ENCODE assay signal across 8 cellular contexts in genomic region chr3:50299929-50300680, GRCh38. TPM values are rescaled to one million over a fixed set of nuclear protein-coding genes. Genes with fewer than 3 reads are reported as not detected.
DNase-seq lines count a peak whose midpoint lies in the region; ATAC-seq and TF ChIP-seq lines count a peak whose summit lies in the region.

No MANE protein-coding gene starts in this region.

- DNase-seq in EH (ENCODE audit: low read depth) (peak; percentile 54), NOMO-1 treated with dmso at 0.1 percent for 144 hours (lab: John Stamatoyannopoulos, UW; ENCODE audit: unreplicated experiment) (peak; percentile 71), brain microvascular endothelial cell (no peak), kidney tubule cell (ENCODE audit: low spot score) (peak; percentile 39), ureter (ENCODE audit: low spot score) (no peak)
- DNase-seq in stimulated activated naive CD8-positive, alpha-beta T cell treated with anti-CD3 and anti-CD28 coated beads, Interleukin-15, amount 100 ng/mL, for 72 hours: no peak

- H3K36me3 ChIP-seq in brain microvascular endothelial cell (replicated peaks): no peaks in the 10 kb centered on the region

- TF ChIP-seq CTCF in brain microvascular endothelial cell (IDR thresholded peaks at IDR 0.05; ENCODE audit: low read depth, low read length, missing control alignments): no peak

- H3K9me3 Mint-ChIP-seq in stimulated activated naive CD8-positive, alpha-beta T cell treated with anti-CD3 and anti-CD28 coated beads, Interleukin-15, amount 100 ng/mL, for 72 hours: no peaks in the 10 kb centered on the region

- peak overlapping the region; percentile 56 for H3K4me3 ChIP-seq in brain microvascular endothelial cell (ENCODE audit: low read depth, low read length)

- H3K4me3 Mint-ChIP-seq in stimulated activated naive CD8-positive, alpha-beta T cell treated with anti-CD3 and anti-CD28 coated beads, Interleukin-15, amount 100 ng/mL, for 72 hours: peak overlapping the region; percentile 91 to 99

- no peaks in the 10 kb centered on the region for H3K27me3 Mint-ChIP-seq in stimulated activated naive CD8-positive, alpha-beta T cell treated with anti-CD3 and anti-CD28 coated beads, Interleukin-15, amount 100 ng/mL, for 72 hours

- peak overlapping the region; percentile 71 for H3K27ac ChIP-seq in brain microvascular endothelial cell

- peak overlapping the region; percentile 67 to 90 for H3K27ac Mint-ChIP-seq in stimulated activated naive CD8-positive, alpha-beta T cell treated with anti-CD3 and anti-CD28 coated beads, Interleukin-15, amount 100 ng/mL, for 72 hours

- no peak for ATAC-seq in stimulated activated naive CD8-positive, alpha-beta T cell treated with anti-CD3 and anti-CD28 coated beads, Interleukin-15, amount 100 ng/mL, for 72 hours
- ATAC-seq in GM18868 (IDR thresholded peaks at IDR 0.05; ENCODE audit: unreplicated experiment) (no peak), HG03196 (IDR thresholded peaks at IDR 0.05; ENCODE audit: unreplicated experiment) (no peak)

- in situ Hi-C loops in brain microvascular endothelial cell (cut with HindIII; ENCODE audit: low pct_ligation_motif_present, low sequenced_read_pairs): no loop called here

- no peaks in the 10 kb centered on the region for H3K27me3 ChIP-seq in brain microvascular endothelial cell (replicated peaks)

- peaks cover 41% of the 10 kb centered on the region for H3K4me1 Mint-ChIP-seq in stimulated activated naive CD8-positive, alpha-beta T cell treated with anti-CD3 and anti-CD28 coated beads, Interleukin-15, amount 100 ng/mL, for 72 hours

RNA-seq across cellular contexts. Expression of gene HYAL3, which starts 0.9 kb away (rescaled TPM):
- total RNA-seq in ureter: 1.8 TPM

RNA-seq across cellular contexts. Expression of gene NAA80, which starts 0.9 kb away (rescaled TPM):
- total RNA-seq in ureter: 10.7 TPM

RNA-seq across cellular contexts. Expression of gene HYAL1, which starts 3.3 kb away (rescaled TPM):
- total RNA-seq in ureter: 9.8 TPM

RNA-seq across cellular contexts. Expression of gene IFRD2, which starts 7.9 kb away (rescaled TPM):
- total RNA-seq in ureter: 104 TPM

RNA-seq across cellular contexts. Expression of gene LSMEM2, which starts 21.2 kb away (rescaled TPM):
- not detected for total RNA-seq in ureter

Comparison
In these comparisons a context has a peak if more than half of its experiments do, and no peak if none do; other contexts are left out.
1. DNase-seq: peak in EH (single experiment), NOMO-1 treated with dmso at 0.1 percent for 144 hours (single experiment) and kidney tubule cell (single experiment); none in brain microvascular endothelial cell (single experiment), stimulated activated naive CD8-positive, alpha-beta T cell treated with anti-CD3 and anti-CD28 coated beads, Interleukin-15, amount 100 ng/mL, for 72 hours (0 of 2) and ureter (single experiment).